In the genomic region with DNA sequence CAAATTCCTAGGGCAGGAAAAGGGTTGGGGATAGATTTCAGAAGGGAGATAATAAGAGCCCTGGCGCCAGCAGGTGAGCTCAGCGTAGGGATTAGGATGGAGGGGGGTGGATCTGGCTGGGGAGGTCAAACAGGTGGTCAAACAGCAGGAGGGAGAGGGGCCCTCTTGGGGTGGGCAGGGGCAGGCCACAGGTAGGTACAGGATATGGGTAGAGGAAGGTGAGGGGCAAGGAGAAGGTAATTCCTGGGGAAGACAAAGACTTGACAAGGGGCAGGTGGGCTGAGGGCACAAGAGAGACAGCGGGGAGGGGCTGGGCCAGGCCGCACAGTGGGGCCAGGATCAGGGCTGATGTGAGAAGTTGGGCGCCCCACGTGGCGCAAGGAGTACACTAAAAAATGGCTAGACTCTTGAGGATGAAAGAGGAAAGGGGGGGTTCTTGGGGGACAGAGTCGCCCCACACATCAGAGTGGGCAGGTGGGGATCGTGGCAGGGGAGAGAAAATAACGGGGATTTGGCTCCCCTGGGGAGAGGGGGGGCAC, we compare ENCODE assay signal across 9 cellular contexts. TPM values are rescaled to one million over a fixed set of nuclear protein-coding genes. Genes with fewer than 3 reads are reported as not detected.
DNase-seq lines count a peak whose midpoint lies in the region; ATAC-seq and TF ChIP-seq lines count a peak whose summit lies in the region.
"Had no signal": no experiment of that assay in that cellular context is flagged by ENCODE, and none has a peak within 500 bp of the region (broad histone marks: within the 10 kb centered on the region; RNA-seq: fewer than 3 reads in every experiment).

No MANE protein-coding gene starts in this region.

- TF ChIP-seq POLR2A in vagina (IDR thresholded peaks at IDR 0.05) = no peak

- intact Hi-C loops in vagina (cut with DNase I) = loop anchor here (2.0 to 5.0 kb wide), 2 partner anchors 62 to 163 kb away; a partner anchor contains a TSS

- H3K27ac Mint-ChIP-seq in nephron = peak overlapping the region; percentile 83 to 93 (median 88)

- TF ChIP-seq CTCF in nephron (IDR thresholded peaks at IDR 0.05; ENCODE audit: unreplicated experiment in 3 of 3) = no peak
- peak in 1 of 3 experiments; percentile 33 for TF ChIP-seq CTCF in vagina (IDR thresholded peaks at IDR 0.05)

- no peaks in the 10 kb centered on the region for H3K27me3 Mint-ChIP-seq in nephron (ENCODE audit: low read depth)

- peaks cover 41% of the 10 kb centered on the region for H3K4me1 Mint-ChIP-seq in nephron

- peaks cover 0 to 3% of the 10 kb centered on the region in 2 donors for H3K36me3 ChIP-seq in esophagus (ENCODE audit: control insufficient read depth in 2 of 2, insufficient read depth in 2 of 2, low read length in 1 of 2)
- H3K36me3 ChIP-seq in vagina = peaks cover 0 to 12% of the 10 kb centered on the region in 2 donors

- H3K27me3 ChIP-seq in esophagus (ENCODE audit: control insufficient read depth in 1 of 2, insufficient read depth in 2 of 2, low read length in 2 of 2) = no peaks in the 10 kb centered on the region
- no peaks in the 10 kb centered on the region for H3K27me3 ChIP-seq in vagina

- peaks cover 15% of the 10 kb centered on the region for H3K36me3 Mint-ChIP-seq in nephron (ENCODE audit: low read depth)

- H3K4me3 ChIP-seq in esophagus (ENCODE audit: low read depth in 1 of 2, low read length in 2 of 2) (peak overlapping the region; percentile 73 to 88), vagina (peak overlapping the region; percentile 86 to 91)

- no peak for ATAC-seq in GM19023 (IDR thresholded peaks at IDR 0.05; ENCODE audit: unreplicated experiment)

- H3K4me1 ChIP-seq in esophagus (ENCODE audit: control insufficient read depth in 2 of 2, insufficient read depth in 2 of 2, low read length in 1 of 2) = peaks cover 3 to 4% of the 10 kb centered on the region in 2 donors
- H3K4me1 ChIP-seq in vagina = peaks cover 48% of the 10 kb centered on the region

- H3K9me3 ChIP-seq in esophagus (ENCODE audit: control insufficient read depth in 2 of 2, insufficient read depth in 1 of 2, low read depth in 1 of 2, low read length in 1 of 2) (no peaks in the 10 kb centered on the region), vagina (no peaks in the 10 kb centered on the region)

- H3K9me3 Mint-ChIP-seq in nephron = no peaks in the 10 kb centered on the region

- DNase-seq in NCI-H510A treated with DMSO at 0.1 percent for 48 hours (lab: John Stamatoyannopoulos, UW) = peak; percentile 54
- DNase-seq in NCI-H510A (lab: John Stamatoyannopoulos, UW) = no peak
- peak; percentile 71 for DNase-seq in NCI-H2171 (lab: John Stamatoyannopoulos, UW)
- DNase-seq in activated T-cell treated with anti-CD3 and anti-CD28 coated beads for 1 hour (ENCODE audit: low read depth) = peak; percentile 36
- no peak for DNase-seq in vagina (ENCODE audit: extremely low spot score in 2 of 2)

- WGBS in esophagus, 2 donors = 10 to 20% methylated on average over 10 of the region's 10 CpGs

- peak overlapping the region; percentile 94 to 97 (median 95) for H3K4me3 Mint-ChIP-seq in nephron

- peak overlapping the region; percentile 92 to 93 for H3K27ac ChIP-seq in esophagus (ENCODE audit: low read depth in 2 of 2, low read length in 1 of 2)
- peak overlapping the region; percentile 82 for H3K27ac ChIP-seq in vagina

RNA-seq across cellular contexts. Expression of a gene that starts 0.7 kb away (rescaled TPM):
- polyA plus RNA-seq in esophagus = 10 to 100 TPM; 16.4 to 25.3 TPM
- 21.6 TPM for total RNA-seq in vagina

RNA-seq across cellular contexts. Expression of a gene that starts 3.7 kb away (rescaled TPM):
- 10 to 100 TPM in 1 of 2 donors, 1 to 10 TPM in 1; 4.6 to 11.7 TPM for polyA plus RNA-seq in esophagus
- 22.8 TPM for total RNA-seq in vagina

RNA-seq across cellular contexts. Expression of a gene that starts 21.4 kb away (rescaled TPM):
- 10 to 100 TPM; 43.9 to 53.6 TPM for polyA plus RNA-seq in esophagus
- total RNA-seq in vagina = 18.2 TPM

RNA-seq across cellular contexts. Expression of a gene that starts 22.0 kb away (rescaled TPM):
- 10 to 100 TPM; 54.2 to 55.4 TPM for polyA plus RNA-seq in esophagus
- 29.0 TPM for total RNA-seq in vagina
- total RNA-seq: lung microvascular endothelial cell had no signal

RNA-seq across cellular contexts. Expression of a gene that starts 47.9 kb away (rescaled TPM):
- polyA plus RNA-seq in esophagus = 10 to 100 TPM in 1 of 2 donors, 1 to 10 TPM in 1; 9.4 to 12.1 TPM
- total RNA-seq in vagina = 36.6 TPM

Comparison
In these comparisons a context has a peak if more than half of its experiments do, and no peak if none do; other contexts are left out.
1. DNase-seq: peak in NCI-H510A treated with DMSO at 0.1 percent for 48 hours (single experiment), NCI-H2171 (single experiment) and activated T-cell treated with anti-CD3 and anti-CD28 coated beads for 1 hour (single experiment); none in NCI-H510A (single experiment) and vagina (0 of 2).